7 cellular contexts compared by ENCODE assay signal in the genomic region with DNA sequence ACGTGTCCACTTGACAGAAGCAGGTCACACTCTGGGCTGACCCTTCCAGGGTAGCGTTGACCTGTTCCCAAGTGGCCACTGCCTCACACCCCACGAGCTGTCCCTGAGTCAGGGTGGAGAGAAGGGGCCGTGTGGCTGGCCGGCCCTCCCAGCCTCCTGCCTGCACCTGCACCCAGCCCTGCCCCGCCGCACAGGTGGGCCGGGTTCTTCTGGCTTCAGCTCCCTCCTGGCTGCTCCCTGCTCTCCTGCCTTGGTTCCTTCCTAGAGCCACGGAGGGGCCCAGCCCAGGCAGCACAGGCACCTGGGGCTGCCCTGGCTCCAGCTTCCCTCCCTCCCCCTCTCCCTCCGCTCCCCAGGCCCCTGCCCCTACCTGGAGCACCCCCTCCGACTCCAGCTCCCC. TPM values are rescaled to one million over a fixed set of nuclear protein-coding genes. Genes with fewer than 3 reads are reported as not detected.
"Had no signal": no experiment of that assay in that cellular context is flagged by ENCODE, and none has a peak within 500 bp of the region (broad histone marks: within the 10 kb centered on the region; RNA-seq: fewer than 3 reads in every experiment).

No MANE protein-coding gene starts in this region.

- H3K9me3 Mint-ChIP-seq: GM23338, H9, IgD-negative memory B cell had no signal

- H3K4me2 ChIP-seq: GM23338 had no signal

- H3K4me3 Mint-ChIP-seq: GM23338, IgD-negative memory B cell had no signal

- H3K4me3 ChIP-seq: GM23338 had no signal

- H3K27ac Mint-ChIP-seq: H9 had no signal

- DNase-seq: H9, HCEC 1CT, KBM-7 had no signal

- ATAC-seq: GM23338, HepG2 had no signal

- H3K27ac ChIP-seq: HL-60 had no signal

- H3K36me3 Mint-ChIP-seq: IgD-negative memory B cell had no signal

- H2AFZ ChIP-seq: GM23338 had no signal

- H3K4me1 Mint-ChIP-seq: GM23338 had no signal

RNA-seq across cellular contexts. Expression of gene BRSK2, which starts 54.6 kb away (rescaled TPM):
- polyA plus RNA-seq: IgD-negative memory B cell had no signal
